1 cellular context compared by ENCODE assay signal in the genomic region with DNA sequence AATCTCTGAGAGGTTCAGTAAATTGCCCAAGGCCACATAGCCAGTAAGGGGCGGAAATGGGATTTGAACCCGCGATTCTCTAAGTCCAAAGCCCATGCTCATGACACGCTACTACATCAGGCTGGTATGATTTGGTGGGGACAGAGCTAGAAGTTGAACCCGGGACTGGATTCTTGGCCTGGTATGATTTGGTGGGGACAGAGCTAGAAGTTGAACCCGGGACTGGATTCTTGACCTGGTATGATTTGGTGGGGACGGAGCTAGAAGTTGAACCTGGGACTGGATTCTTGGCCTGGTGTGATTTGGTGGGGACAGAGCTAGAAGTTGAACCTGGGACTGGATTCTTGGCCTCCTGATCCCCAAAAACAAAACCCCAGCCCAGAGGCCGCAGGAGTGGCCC.
A peak's percentile ranks its signal among the peaks of the same experiment; 100 is the strongest.
TF ChIP-seq lines count a peak whose summit lies in the region.

No MANE protein-coding gene starts in this region.

TF ChIP-seq in H1, 55 proteins besides CTCF, POLR2A, EP300 and RAD21:
- TF ChIP-seq BCL11A (IDR thresholded peaks at IDR 0.05; ENCODE audit: low read depth in 2 of 2, low read length in 2 of 2) (no peak), SIX5 (IDR thresholded peaks at IDR 0.05; ENCODE audit: low read depth, low read length) (no peak), CBX8 (IDR thresholded peaks at IDR 0.05; ENCODE audit: borderline replicate concordance, low read depth, low read length) (no peak), CEBPB (IDR thresholded peaks at IDR 0.05; ENCODE audit: low read depth, low read length) (no peak), SP1 (IDR thresholded peaks at IDR 0.05; ENCODE audit: low read depth, low read length) (peak; percentile 56; the same call in 1 of the 2 replicates), ASH2L (IDR thresholded peaks at IDR 0.05; ENCODE audit: low read length) (no peak), SRF (IDR thresholded peaks at IDR 0.05; ENCODE audit: low read depth, low read length) (no peak)
